1 cellular context compared by ENCODE assay signal in genomic region chr2:10043906-10044601, GRCh38.
TF ChIP-seq lines count a peak whose summit lies in the region.

No MANE protein-coding gene starts in this region.

TF ChIP-seq in WTC11, 78 proteins besides CTCF, POLR2A, EP300 and RAD21 (continued from another document and continues in another):
- TF ChIP-seq PRDM15 (CRISPR knock-in tag; IDR thresholded peaks at IDR 0.05): peak; percentile 14; the same call in 1 of the 2 replicates
- TF ChIP-seq, protein P1, sequence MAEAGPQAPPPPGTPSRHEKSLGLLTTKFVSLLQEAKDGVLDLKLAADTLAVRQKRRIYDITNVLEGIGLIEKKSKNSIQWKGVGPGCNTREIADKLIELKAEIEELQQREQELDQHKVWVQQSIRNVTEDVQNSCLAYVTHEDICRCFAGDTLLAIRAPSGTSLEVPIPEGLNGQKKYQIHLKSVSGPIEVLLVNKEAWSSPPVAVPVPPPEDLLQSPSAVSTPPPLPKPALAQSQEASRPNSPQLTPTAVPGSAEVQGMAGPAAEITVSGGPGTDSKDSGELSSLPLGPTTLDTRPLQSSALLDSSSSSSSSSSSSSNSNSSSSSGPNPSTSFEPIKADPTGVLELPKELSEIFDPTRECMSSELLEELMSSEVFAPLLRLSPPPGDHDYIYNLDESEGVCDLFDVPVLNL (CRISPR knock-in tag; IDR thresholded peaks at IDR 0.05; ENCODE audit: borderline replicate concordance, low read depth): peak; percentile 94
- TF ChIP-seq ZNF317 (CRISPR knock-in tag; IDR thresholded peaks at IDR 0.05; ENCODE audit: borderline replicate concordance, low read depth): no peak
- TF ChIP-seq, protein P2, sequence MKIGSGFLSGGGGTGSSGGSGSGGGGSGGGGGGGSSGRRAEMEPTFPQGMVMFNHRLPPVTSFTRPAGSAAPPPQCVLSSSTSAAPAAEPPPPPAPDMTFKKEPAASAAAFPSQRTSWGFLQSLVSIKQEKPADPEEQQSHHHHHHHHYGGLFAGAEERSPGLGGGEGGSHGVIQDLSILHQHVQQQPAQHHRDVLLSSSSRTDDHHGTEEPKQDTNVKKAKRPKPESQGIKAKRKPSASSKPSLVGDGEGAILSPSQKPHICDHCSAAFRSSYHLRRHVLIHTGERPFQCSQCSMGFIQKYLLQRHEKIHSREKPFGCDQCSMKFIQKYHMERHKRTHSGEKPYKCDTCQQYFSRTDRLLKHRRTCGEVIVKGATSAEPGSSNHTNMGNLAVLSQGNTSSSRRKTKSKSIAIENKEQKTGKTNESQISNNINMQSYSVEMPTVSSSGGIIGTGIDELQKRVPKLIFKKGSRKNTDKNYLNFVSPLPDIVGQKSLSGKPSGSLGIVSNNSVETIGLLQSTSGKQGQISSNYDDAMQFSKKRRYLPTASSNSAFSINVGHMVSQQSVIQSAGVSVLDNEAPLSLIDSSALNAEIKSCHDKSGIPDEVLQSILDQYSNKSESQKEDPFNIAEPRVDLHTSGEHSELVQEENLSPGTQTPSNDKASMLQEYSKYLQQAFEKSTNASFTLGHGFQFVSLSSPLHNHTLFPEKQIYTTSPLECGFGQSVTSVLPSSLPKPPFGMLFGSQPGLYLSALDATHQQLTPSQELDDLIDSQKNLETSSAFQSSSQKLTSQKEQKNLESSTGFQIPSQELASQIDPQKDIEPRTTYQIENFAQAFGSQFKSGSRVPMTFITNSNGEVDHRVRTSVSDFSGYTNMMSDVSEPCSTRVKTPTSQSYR (CRISPR knock-in tag; IDR thresholded peaks at IDR 0.05): peak; percentile 83; the same call in 1 of the 2 replicates
- TF ChIP-seq ELF4 (CRISPR knock-in tag; IDR thresholded peaks at IDR 0.05; ENCODE audit: low read depth): no peak
- TF ChIP-seq, protein P3, sequence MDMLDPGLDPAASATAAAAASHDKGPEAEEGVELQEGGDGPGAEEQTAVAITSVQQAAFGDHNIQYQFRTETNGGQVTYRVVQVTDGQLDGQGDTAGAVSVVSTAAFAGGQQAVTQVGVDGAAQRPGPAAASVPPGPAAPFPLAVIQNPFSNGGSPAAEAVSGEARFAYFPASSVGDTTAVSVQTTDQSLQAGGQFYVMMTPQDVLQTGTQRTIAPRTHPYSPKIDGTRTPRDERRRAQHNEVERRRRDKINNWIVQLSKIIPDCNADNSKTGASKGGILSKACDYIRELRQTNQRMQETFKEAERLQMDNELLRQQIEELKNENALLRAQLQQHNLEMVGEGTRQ (CRISPR knock-in tag; IDR thresholded peaks at IDR 0.05): peak; percentile 51; the same call in 1 of the 2 replicates
- TF ChIP-seq CREB1 (CRISPR knock-in tag; IDR thresholded peaks at IDR 0.05): peak; percentile 58; the same call in 1 of the 2 replicates
- TF ChIP-seq, protein P4, sequence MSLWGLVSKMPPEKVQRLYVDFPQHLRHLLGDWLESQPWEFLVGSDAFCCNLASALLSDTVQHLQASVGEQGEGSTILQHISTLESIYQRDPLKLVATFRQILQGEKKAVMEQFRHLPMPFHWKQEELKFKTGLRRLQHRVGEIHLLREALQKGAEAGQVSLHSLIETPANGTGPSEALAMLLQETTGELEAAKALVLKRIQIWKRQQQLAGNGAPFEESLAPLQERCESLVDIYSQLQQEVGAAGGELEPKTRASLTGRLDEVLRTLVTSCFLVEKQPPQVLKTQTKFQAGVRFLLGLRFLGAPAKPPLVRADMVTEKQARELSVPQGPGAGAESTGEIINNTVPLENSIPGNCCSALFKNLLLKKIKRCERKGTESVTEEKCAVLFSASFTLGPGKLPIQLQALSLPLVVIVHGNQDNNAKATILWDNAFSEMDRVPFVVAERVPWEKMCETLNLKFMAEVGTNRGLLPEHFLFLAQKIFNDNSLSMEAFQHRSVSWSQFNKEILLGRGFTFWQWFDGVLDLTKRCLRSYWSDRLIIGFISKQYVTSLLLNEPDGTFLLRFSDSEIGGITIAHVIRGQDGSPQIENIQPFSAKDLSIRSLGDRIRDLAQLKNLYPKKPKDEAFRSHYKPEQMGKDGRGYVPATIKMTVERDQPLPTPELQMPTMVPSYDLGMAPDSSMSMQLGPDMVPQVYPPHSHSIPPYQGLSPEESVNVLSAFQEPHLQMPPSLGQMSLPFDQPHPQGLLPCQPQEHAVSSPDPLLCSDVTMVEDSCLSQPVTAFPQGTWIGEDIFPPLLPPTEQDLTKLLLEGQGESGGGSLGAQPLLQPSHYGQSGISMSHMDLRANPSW (CRISPR knock-in tag; conservative IDR thresholded peaks at IDR 0.05; ENCODE audit: low read depth): no peak
- TF ChIP-seq TEAD1 (CRISPR knock-in tag; IDR thresholded peaks at IDR 0.05): peak; percentile 90
- no peak for TF ChIP-seq NFATC4 (CRISPR knock-in tag; IDR thresholded peaks at IDR 0.05)
- TF ChIP-seq ZMAT4 (CRISPR knock-in tag; IDR thresholded peaks at IDR 0.05): no peak
- peak; percentile 95 for TF ChIP-seq SP1 (CRISPR knock-in tag; conservative IDR thresholded peaks at IDR 0.05)
- no peak for TF ChIP-seq SOX15 (CRISPR knock-in tag; IDR thresholded peaks at IDR 0.05)
- peak; percentile 89 for TF ChIP-seq MYBL2 (CRISPR knock-in tag; IDR thresholded peaks at IDR 0.05)
- peak; percentile 90 for TF ChIP-seq FOXP1 (CRISPR knock-in tag; IDR thresholded peaks at IDR 0.05; ENCODE audit: borderline replicate concordance)
- TF ChIP-seq, protein P5, sequence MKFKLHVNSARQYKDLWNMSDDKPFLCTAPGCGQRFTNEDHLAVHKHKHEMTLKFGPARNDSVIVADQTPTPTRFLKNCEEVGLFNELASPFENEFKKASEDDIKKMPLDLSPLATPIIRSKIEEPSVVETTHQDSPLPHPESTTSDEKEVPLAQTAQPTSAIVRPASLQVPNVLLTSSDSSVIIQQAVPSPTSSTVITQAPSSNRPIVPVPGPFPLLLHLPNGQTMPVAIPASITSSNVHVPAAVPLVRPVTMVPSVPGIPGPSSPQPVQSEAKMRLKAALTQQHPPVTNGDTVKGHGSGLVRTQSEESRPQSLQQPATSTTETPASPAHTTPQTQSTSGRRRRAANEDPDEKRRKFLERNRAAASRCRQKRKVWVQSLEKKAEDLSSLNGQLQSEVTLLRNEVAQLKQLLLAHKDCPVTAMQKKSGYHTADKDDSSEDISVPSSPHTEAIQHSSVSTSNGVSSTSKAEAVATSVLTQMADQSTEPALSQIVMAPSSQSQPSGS (CRISPR knock-in tag; IDR thresholded peaks at IDR 0.05; ENCODE audit: borderline replicate concordance, low read depth): peak; percentile 79; the same call in 1 of the 2 replicates
- TF ChIP-seq ZBTB21 (CRISPR knock-in tag; IDR thresholded peaks at IDR 0.05; ENCODE audit: borderline replicate concordance): peak; percentile 95
- TF ChIP-seq ZNF138 (CRISPR knock-in tag; conservative IDR thresholded peaks at IDR 0.05): 0 out of 2 replicates have a peak, but pooled peaks have one; percentile 75
- TF ChIP-seq GTF2I (CRISPR knock-in tag; conservative IDR thresholded peaks at IDR 0.05): no peak
- TF ChIP-seq TCF7 (CRISPR knock-in tag; IDR thresholded peaks at IDR 0.05; ENCODE audit: low read depth): no peak
- TF ChIP-seq KAT7 (CRISPR knock-in tag; IDR thresholded peaks at IDR 0.05; ENCODE audit: borderline replicate concordance): no peak
- peak; percentile 47; the same call in 1 of the 2 replicates for TF ChIP-seq ARID4B (CRISPR knock-in tag; IDR thresholded peaks at IDR 0.05; ENCODE audit: borderline replicate concordance)
- no peak for TF ChIP-seq IRF2 (CRISPR knock-in tag; IDR thresholded peaks at IDR 0.05; ENCODE audit: borderline replicate concordance, low read depth)
- peak; percentile 83; the same call in 1 of the 2 replicates for TF ChIP-seq RELA (CRISPR knock-in tag; IDR thresholded peaks at IDR 0.05; ENCODE audit: borderline replicate concordance)
- TF ChIP-seq NFYB (CRISPR knock-in tag; conservative IDR thresholded peaks at IDR 0.05; ENCODE audit: low read depth): no peak
- peak; percentile 76 for TF ChIP-seq GABPB1 (CRISPR knock-in tag; IDR thresholded peaks at IDR 0.05)
- peak; percentile 59; the same call in 1 of the 2 replicates for TF ChIP-seq USF1 (CRISPR knock-in tag; IDR thresholded peaks at IDR 0.05)
- TF ChIP-seq, protein P6, sequence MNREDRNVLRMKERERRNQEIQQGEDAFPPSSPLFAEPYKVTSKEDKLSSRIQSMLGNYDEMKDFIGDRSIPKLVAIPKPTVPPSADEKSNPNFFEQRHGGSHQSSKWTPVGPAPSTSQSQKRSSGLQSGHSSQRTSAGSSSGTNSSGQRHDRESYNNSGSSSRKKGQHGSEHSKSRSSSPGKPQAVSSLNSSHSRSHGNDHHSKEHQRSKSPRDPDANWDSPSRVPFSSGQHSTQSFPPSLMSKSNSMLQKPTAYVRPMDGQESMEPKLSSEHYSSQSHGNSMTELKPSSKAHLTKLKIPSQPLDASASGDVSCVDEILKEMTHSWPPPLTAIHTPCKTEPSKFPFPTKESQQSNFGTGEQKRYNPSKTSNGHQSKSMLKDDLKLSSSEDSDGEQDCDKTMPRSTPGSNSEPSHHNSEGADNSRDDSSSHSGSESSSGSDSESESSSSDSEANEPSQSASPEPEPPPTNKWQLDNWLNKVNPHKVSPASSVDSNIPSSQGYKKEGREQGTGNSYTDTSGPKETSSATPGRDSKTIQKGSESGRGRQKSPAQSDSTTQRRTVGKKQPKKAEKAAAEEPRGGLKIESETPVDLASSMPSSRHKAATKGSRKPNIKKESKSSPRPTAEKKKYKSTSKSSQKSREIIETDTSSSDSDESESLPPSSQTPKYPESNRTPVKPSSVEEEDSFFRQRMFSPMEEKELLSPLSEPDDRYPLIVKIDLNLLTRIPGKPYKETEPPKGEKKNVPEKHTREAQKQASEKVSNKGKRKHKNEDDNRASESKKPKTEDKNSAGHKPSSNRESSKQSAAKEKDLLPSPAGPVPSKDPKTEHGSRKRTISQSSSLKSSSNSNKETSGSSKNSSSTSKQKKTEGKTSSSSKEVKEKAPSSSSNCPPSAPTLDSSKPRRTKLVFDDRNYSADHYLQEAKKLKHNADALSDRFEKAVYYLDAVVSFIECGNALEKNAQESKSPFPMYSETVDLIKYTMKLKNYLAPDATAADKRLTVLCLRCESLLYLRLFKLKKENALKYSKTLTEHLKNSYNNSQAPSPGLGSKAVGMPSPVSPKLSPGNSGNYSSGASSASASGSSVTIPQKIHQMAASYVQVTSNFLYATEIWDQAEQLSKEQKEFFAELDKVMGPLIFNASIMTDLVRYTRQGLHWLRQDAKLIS (CRISPR knock-in tag; IDR thresholded peaks at IDR 0.05; ENCODE audit: borderline replicate concordance): no peak
- TF ChIP-seq ETV6 (CRISPR knock-in tag; IDR thresholded peaks at IDR 0.05): peak; percentile 71; the same call in 1 of the 2 replicates
